10 cellular contexts compared by ENCODE assay signal in genomic region chr1:65526049-65526556, GRCh38.
A peak's percentile ranks its signal among the peaks of the same experiment; 100 is the strongest.
DNase-seq lines count a peak whose midpoint lies in the region; TF ChIP-seq lines count a peak whose summit lies in the region.
"Had no signal": no experiment of that assay in that cellular context is flagged by ENCODE, and none has a peak within 500 bp of the region (broad histone marks: within the 10 kb centered on the region; RNA-seq: fewer than 3 reads in every experiment).

No MANE protein-coding gene starts in this region.

- 9 to 16% methylated on average over 8 of the region's 10 CpGs for WGBS in mesodermal cell (ENCODE audit: insufficient coverage in 2 of 2), 2 experiments
- WGBS in testis, 2 donors: 13 to 21% methylated on average over 3 to 10 of the region's 10 CpGs

- TF ChIP-seq POLR2A in testis (IDR thresholded peaks at IDR 0.05): no peak

- DNase-seq in DMS 273 (lab: John Stamatoyannopoulos, UW; ENCODE audit: unreplicated experiment) (peak; percentile 66), DMS 273 treated with DMSO at 0.1 percent for 48 hours (lab: John Stamatoyannopoulos, UW) (no peak), dorsolateral prefrontal cortex (no peak), testis (no peak), SKM-1 (lab: John Stamatoyannopoulos, UW; ENCODE audit: unreplicated experiment) (no peak), T-helper 9 cell (no peak), NK-92 (lab: John Stamatoyannopoulos, UW; ENCODE audit: unreplicated experiment) (no peak)
- DNase-seq: activated CD4-positive, alpha-beta T cell treated with anti-CD3 and anti-CD28 coated beads for 4 hours; PC-3 had no signal

- peaks cover 3% of the 10 kb centered on the region for H3K36me3 ChIP-seq in mesodermal cell (ENCODE audit: control insufficient read depth, insufficient read depth, low read length)
- H3K36me3 ChIP-seq in testis (ENCODE audit: low read depth, missing control alignments): no peaks in the 10 kb centered on the region

- H3K9me3 ChIP-seq in mesodermal cell (ENCODE audit: control insufficient read depth, low read length) (no peaks in the 10 kb centered on the region), testis (no peaks in the 10 kb centered on the region)

- H3K27me3 ChIP-seq in dorsolateral prefrontal cortex (peaks cover 0 to 36% (median 7%) of the 10 kb centered on the region in 45 donors), testis (no peaks in the 10 kb centered on the region)

- TF ChIP-seq CTCF in dorsolateral prefrontal cortex (IDR thresholded peaks at IDR 0.05 in 54 of 56, conservative IDR thresholded peaks at IDR 0.05 in 2 of 56; ENCODE audit: low read depth in 1 of 56, partially characterized antibody in 56 of 56): no peak
- TF ChIP-seq CTCF in testis (IDR thresholded peaks at IDR 0.05): no peak

- H3K27ac ChIP-seq in dorsolateral prefrontal cortex (peak overlapping the region in 16 of 59 donors; percentile 12 to 74 (median 40)), mesodermal cell (ENCODE audit: low read depth, low read length, severe bottlenecking) (no peak overlapping the region), testis (peak overlapping the region; percentile 72 to 76)

- H3K4me3 ChIP-seq in dorsolateral prefrontal cortex (peak overlapping the region; percentile 29 to 77 (median 60)), mesodermal cell (ENCODE audit: extremely low read depth, insufficient read depth, low read length, poor library complexity, severe bottlenecking) (peak overlapping the region; percentile 56), testis (peak overlapping the region; percentile 62 to 74)

- H3K4me1 ChIP-seq in mesodermal cell (ENCODE audit: control insufficient read depth, insufficient read depth, low read length, poor library complexity, severe bottlenecking) (peaks cover 8% of the 10 kb centered on the region), testis (peaks cover 8% of the 10 kb centered on the region)

- intact Hi-C loops in dorsolateral prefrontal cortex (cut with DNase I) (no loop called here), testis (cut with DNase I; ENCODE audit: low total_unique reads) (no loop called here)
